ENCODE assay signal across 17 cellular contexts in the genomic region with DNA sequence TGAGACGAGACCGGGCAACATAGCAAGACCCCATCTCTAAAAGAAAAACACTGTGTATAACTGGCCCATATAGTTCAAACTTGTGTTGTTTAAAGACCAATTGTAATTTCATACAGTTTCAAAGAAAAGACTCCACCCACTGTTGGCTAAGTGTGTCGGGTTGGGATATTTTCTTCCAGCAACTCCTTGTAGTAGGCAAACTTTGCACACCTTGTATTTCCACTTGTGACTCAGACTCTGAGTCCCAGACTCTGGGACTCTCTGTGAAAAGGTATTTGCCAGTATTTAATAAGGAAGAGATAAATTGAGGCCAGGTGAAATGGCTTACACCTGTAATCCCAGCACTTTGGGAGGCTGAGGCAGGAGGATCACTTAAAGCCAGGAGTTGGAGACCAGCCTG. TPM values are rescaled to one million over a fixed set of nuclear protein-coding genes. Genes with fewer than 3 reads are reported as not detected.
DNase-seq lines count a peak whose midpoint lies in the region; ATAC-seq, FAIRE-seq and TF ChIP-seq lines count a peak whose summit lies in the region.
"Had no signal": no experiment of that assay in that cellular context is flagged by ENCODE, and none has a peak within 500 bp of the region (broad histone marks: within the 10 kb centered on the region; RNA-seq: fewer than 3 reads in every experiment).

No MANE protein-coding gene starts in this region.

- TF ChIP-seq RAD21 in K562 (CRISPR knock-in tag; conservative IDR thresholded peaks at IDR 0.05 in 1 of 2, IDR thresholded peaks at IDR 0.05 in 1 of 2) = no peak

- intact Hi-C loops in K562 (cut with micrococcal nuclease) = no loop called here

- DNase-seq in HT-29 (ENCODE audit: low spot score) = peak; percentile 18
- no peak for DNase-seq in K562 (ENCODE audit: extremely low read depth in 1 of 4, low spot score in 3 of 4)
- peak; percentile 13 for DNase-seq in small intestine
- no peak for DNase-seq in NCI-H2107 treated with DMSO at 0.1 percent for 48 hours (lab: John Stamatoyannopoulos, UW; ENCODE audit: unreplicated experiment)
- no peak for DNase-seq in stimulated activated CD8-positive, alpha-beta memory T cell treated with anti-CD3 and anti-CD28 coated beads, Interleukin-4, amount 100 ng/mL, for 48 hours
- DNase-seq in ecto neural progenitor cell (ENCODE audit: low spot score) = no peak
- DNase-seq: BE2C; Caco-2; CD8-positive, alpha-beta memory T cell; DND-41; H7 had no signal

- H3K27ac ChIP-seq in K562 (ENCODE audit: extremely low read depth, low read depth, low read length) (no peak overlapping the region), small intestine (ENCODE audit: low read depth in 1 of 2, low read length in 1 of 2) (no peak overlapping the region)
- H3K27ac ChIP-seq: A549 had no signal

- WGBS in K562 (ENCODE audit: insufficient coverage, low coverage, missing lambda C conversion rate) = 32% methylated on average over 3 of the region's 3 CpGs
- 64 to 74% (median 65%) methylated on average over 3 of the region's 3 CpGs for WGBS in small intestine, 3 donors

- POLR2A ChIA-PET in K562 (lab: Yijun Ruan, JAX) = no interaction called here

- no peak for TF ChIP-seq CTCF in K562 (IDR thresholded peaks at IDR 0.05 in 2 of 3, conservative IDR thresholded peaks at IDR 0.05 in 1 of 3; ENCODE audit: insufficient read depth in 2 of 3, low read depth in 1 of 3, low read length in 3 of 3)

- no peaks in the 10 kb centered on the region for H3K9me1 ChIP-seq in K562 (ENCODE audit: control insufficient read depth, insufficient read depth, low read length)

- no peak for TF ChIP-seq EP300 in K562 (IDR thresholded peaks at IDR 0.05; ENCODE audit: low read length)

- H3K4me1 ChIP-seq in K562 (replicated peaks in 1 of 2; ENCODE audit: control insufficient read depth in 2 of 2, insufficient read depth in 2 of 2, low read length in 2 of 2) (no peaks in the 10 kb centered on the region), small intestine (ENCODE audit: control insufficient read depth in 2 of 2, insufficient read depth in 1 of 2, low read depth in 1 of 2, low read length in 1 of 2) (no peaks in the 10 kb centered on the region)
- H3K4me1 ChIP-seq: A549, BE2C, Caco-2 had no signal

- no peaks in the 10 kb centered on the region for H3K79me2 ChIP-seq in K562 (ENCODE audit: control insufficient read depth, insufficient read depth, low read length)

- ATAC-seq in K562 (no peak), esophagus mucosa (peak; percentile 85)
- ATAC-seq: GM23338, HepG2 had no signal

- H3K36me3 ChIP-seq in K562 (ENCODE audit: control insufficient read depth, insufficient read depth, low read length) (no peaks in the 10 kb centered on the region), small intestine (ENCODE audit: control insufficient read depth in 2 of 2, insufficient read depth in 2 of 2, low read length in 2 of 2) (no peaks in the 10 kb centered on the region)
- H3K36me3 ChIP-seq: BE2C had no signal

- TF ChIP-seq POLR2A in K562 (conservative IDR thresholded peaks at IDR 0.05) = no peak

- no peak overlapping the region for H3K9ac ChIP-seq in K562 (ENCODE audit: insufficient read depth in 1 of 2, low read depth in 2 of 2, low read length in 2 of 2)

- H3K27me3 ChIP-seq in K562 (ENCODE audit: control insufficient read depth in 2 of 2, insufficient read depth in 2 of 2, low read length in 2 of 2) (no peaks in the 10 kb centered on the region), small intestine (ENCODE audit: control insufficient read depth in 2 of 2, insufficient read depth in 2 of 2, low read length in 2 of 2) (no peaks in the 10 kb centered on the region)
- H3K27me3 ChIP-seq: BE2C had no signal

- CTCF ChIA-PET in K562 (lab: Yijun Ruan, JAX; ENCODE audit: low intra/inter-chr PET ratio) = no interaction called here

- H2AFZ ChIP-seq in K562 (ENCODE audit: low read depth, low read length) = no peak overlapping the region
- H2AFZ ChIP-seq: GM23338 had no signal

- H3K4me3 ChIP-seq in K562 = no peak overlapping the region
- H3K4me3 ChIP-seq in small intestine (ENCODE audit: low read depth in 1 of 2, low read length in 2 of 2) = no peak overlapping the region
- H3K4me3 ChIP-seq: A549, GM23338 had no signal

- no TSS peak for BruUV-seq in K562 (replicated peaks; lab: Mats Ljungman, UMichigan)

- no peak overlapping the region for H3K4me2 ChIP-seq in K562 (ENCODE audit: insufficient read depth, low read length)
- H3K4me2 ChIP-seq: A549, GM23338 had no signal

- in situ Hi-C loops in K562 (cut with MboI) = no loop called here

- H3K9me3 ChIP-seq in K562 (replicated peaks; ENCODE audit: control insufficient read depth, insufficient read depth, low read depth, low read length) = no peaks in the 10 kb centered on the region
- no peaks in the 10 kb centered on the region for H3K9me3 ChIP-seq in small intestine (ENCODE audit: control insufficient read depth, low read depth)
- H3K9me3 ChIP-seq: A549, BE2C, Caco-2 had no signal

- no peak for FAIRE-seq in K562 (lab: Jason Lieb, UNC)
- no peak for FAIRE-seq in small intestine (lab: Jason Lieb, UNC)
- FAIRE-seq: A549, HepG2, HTR-8/SVneo had no signal

- H4K20me1 ChIP-seq in K562 (replicated peaks; ENCODE audit: control insufficient read depth, insufficient read depth, low read length) = no peaks in the 10 kb centered on the region

TF ChIP-seq in K562, 482 proteins besides CTCF, POLR2A, EP300 and RAD21:
- TF ChIP-seq STAG1 (CRISPR knock-in tag; IDR thresholded peaks at IDR 0.05; ENCODE audit: borderline replicate concordance) = no peak
- peak; percentile 28; the same call in 1 of the 2 replicates for TF ChIP-seq BCOR (IDR thresholded peaks at IDR 0.05)
- peak; percentile 84 for TF ChIP-seq ZNF121 (CRISPR knock-in tag; conservative IDR thresholded peaks at IDR 0.05)
TF ChIP-seq in K562: peak in this region for 2.

RNA-seq across cellular contexts. Expression of a gene that starts 29.3 kb away (rescaled TPM):
- total RNA-seq in HT-29 (2014; rRNA removed; shearing (Covaris generic)) = 53.8 and 58.7 TPM in 2 replicates
- 22.0 and 61.8 TPM in 2 replicates for total RNA-seq in K562 (2011; cell fraction: chromatin; rRNA removed; ENCODE audit: low replicate concordance)
- 61.1 and 68.0 TPM in 2 replicates for total RNA-seq in K562 (2011; cell fraction: nucleolus; rRNA removed)
- total RNA-seq in K562 (2011; cell fraction: nucleoplasm; rRNA removed) = 53.5 and 72.0 TPM in 2 replicates
- total RNA-seq in K562 (2014; rRNA removed) (22.3 and 29.1 TPM in 2 replicates), K562 (2014; rRNA removed; fragmentation: Illumina TruSeq; extraction: Trizol) (11.0 and 11.8 TPM in 2 replicates), K562 (2015; rRNA removed; fragmentation: Illumina TruSeq; extraction: Trizol) (14.5 and 14.9 TPM in 2 replicates), K562 (2021) (33.6 and 36.7 TPM in 2 replicates), esophagus mucosa (37.5 TPM)
- polyA plus RNA-seq in K562 (2011; rRNA removed) (17.9 and 33.4 TPM in 2 replicates), K562 (2014; fragmentation: Illumina TruSeq; extraction: Trizol) (23.8 and 45.5 TPM in 2 replicates), K562 (2014; fragmentation: Nextera tagmentation; extraction: Ambion mirVana) (1 to 10 TPM; 3.3 to 5.4 TPM), K562 (2014; rRNA removed) (20.1 and 20.9 TPM in 2 replicates), small intestine (10 to 100 TPM; 56.6 to 67.0 (median 59.4) TPM)
- 31.3 and 72.7 TPM in 2 replicates for polyA plus RNA-seq in K562 (2011; cell fraction: cytosol; rRNA removed)
- polyA plus RNA-seq in K562 (2011; cell fraction: nucleus; rRNA removed) = 19.7 and 50.0 TPM in 2 replicates
- polyA plus RNA-seq in K562 (2012) = 37.9 and 107 TPM in 2 replicates
- polyA minus RNA-seq in K562 (2011; rRNA and poly(A)+ RNA removed) = 12.8 and 15.1 TPM in 2 replicates
- polyA minus RNA-seq in K562 (2011; cell fraction: cytosol; rRNA and poly(A)+ RNA removed) = 20.8 and 31.7 TPM in 2 replicates
- 10.0 and 15.5 TPM in 2 replicates for polyA minus RNA-seq in K562 (2011; cell fraction: nucleus; rRNA and poly(A)+ RNA removed)

RNA-seq across cellular contexts. Expression of a gene that starts 36.0 kb away (rescaled TPM):
- not detected in 2 replicates for total RNA-seq in HT-29 (2014; rRNA removed; shearing (Covaris generic))
- 2.5 TPM in 1 of 2 replicates, not detected in the other for total RNA-seq in K562 (2011; cell fraction: chromatin; rRNA removed; ENCODE audit: low replicate concordance)
- 2.9 and 3.2 TPM in 2 replicates for total RNA-seq in K562 (2011; cell fraction: nucleolus; rRNA removed)
- total RNA-seq in K562 (2011; cell fraction: nucleoplasm; rRNA removed) = 2.6 TPM in 1 of 2 replicates, not detected in the other
- total RNA-seq in K562 (2014; rRNA removed) = 0.45 and 1.0 TPM in 2 replicates
- 0.38 and 0.58 TPM in 2 replicates for total RNA-seq in K562 (2014; rRNA removed; fragmentation: Illumina TruSeq; extraction: Trizol)
- total RNA-seq in K562 (2015; rRNA removed; fragmentation: Illumina TruSeq; extraction: Trizol) = 1.8 TPM in 2 replicates
- 0.45 and 0.80 TPM in 2 replicates for total RNA-seq in K562 (2021)
- 1.1 and 3.6 TPM in 2 replicates for polyA plus RNA-seq in K562 (2011; rRNA removed)
- 1.7 and 10.5 TPM in 2 replicates for polyA plus RNA-seq in K562 (2011; cell fraction: cytosol; rRNA removed)
- 2.2 TPM in 1 of 2 replicates, not detected in the other for polyA plus RNA-seq in K562 (2011; cell fraction: nucleus; rRNA removed)
- 0.92 and 1.1 TPM in 2 replicates for polyA plus RNA-seq in K562 (2012)
- polyA plus RNA-seq in K562 (2014; fragmentation: Illumina TruSeq; extraction: Trizol) = 1.0 TPM in 2 replicates
- under 1 TPM in 1 of 2 experiments, not detected in 1; 0.85 TPM for polyA plus RNA-seq in K562 (2014; fragmentation: Nextera tagmentation; extraction: Ambion mirVana)
- 0.77 and 1.3 TPM in 2 replicates for polyA plus RNA-seq in K562 (2014; rRNA removed)
- 0.42 and 2.8 TPM in 2 replicates for polyA minus RNA-seq in K562 (2011; rRNA and poly(A)+ RNA removed)
- polyA minus RNA-seq in K562 (2011; cell fraction: cytosol; rRNA and poly(A)+ RNA removed) = not detected in 2 replicates
- polyA minus RNA-seq in K562 (2011; cell fraction: nucleus; rRNA and poly(A)+ RNA removed) = not detected in 2 replicates
- 0.56 TPM for total RNA-seq in esophagus mucosa
- polyA plus RNA-seq in small intestine = 10 to 100 TPM in 2 of 3 donors, 1 to 10 TPM in 1; 2.9 to 76.7 (median 34.9) TPM
- total RNA-seq: Caco-2; CD8-positive, alpha-beta memory T cell; GM23338; H7; HepG2 had no signal
- polyA plus RNA-seq: AG04450; CD8-positive, alpha-beta memory T cell; GM23338; HepG2 had no signal

Comparison
In these comparisons a context has a peak if more than half of its experiments do, and no peak if none do; other contexts are left out.
1. DNase-seq: peak in HT-29 (single experiment) and small intestine (single experiment); none in K562 (0 of 4), NCI-H2107 treated with DMSO at 0.1 percent for 48 hours (single experiment), stimulated activated CD8-positive, alpha-beta memory T cell treated with anti-CD3 and anti-CD28 coated beads, Interleukin-4, amount 100 ng/mL, for 48 hours (single experiment) and ecto neural progenitor cell (single experiment).